ENCODE assay signal across 8 cellular contexts in genomic region chr2:136118819-136119716, GRCh38. TPM values are rescaled to one million over a fixed set of nuclear protein-coding genes. Genes with fewer than 3 reads are reported as not detected.
DNase-seq lines count a peak whose midpoint lies in the region; ATAC-seq and TF ChIP-seq lines count a peak whose summit lies in the region.

No MANE protein-coding gene starts in this region.

- intact Hi-C loops in CD8-positive, alpha-beta T cell (cut with DNase I, micrococcal nuclease) = loop anchor here (1.0 to 5.0 kb wide), 10 partner anchors 10 to 1202 kb away; partner anchors contain the start of genes CCNT2 (in 1 of the 2), DARS1 (in 1 of the 2) and RAB3GAP1 (in 1 of the 2)
- intact Hi-C loops in body of pancreas (cut with DNase I) = no loop called here
- intact Hi-C loops in lower leg skin (cut with DNase I; ENCODE audit: low total_unique reads) = no loop called here

- ATAC-seq in CD8-positive, alpha-beta T cell = peak; percentile 61
- ATAC-seq in body of pancreas (peak; percentile 22), HG03439 (IDR thresholded peaks at IDR 0.05; ENCODE audit: unreplicated experiment) (no peak), HG03378 (IDR thresholded peaks at IDR 0.05; ENCODE audit: unreplicated experiment) (no peak)

- POLR2A ChIA-PET in CD8-positive, alpha-beta T cell (lab: Charles Lee) = interaction anchor here (0.5 to 15.0 kb wide), 14 partner anchors 14 to 265 kb away, joined by 3 to 328 read pairs (median 4); partner anchors contain the start of gene MCM6

- no peaks in the 10 kb centered on the region for H3K27me3 Mint-ChIP-seq in CD8-positive, alpha-beta T cell (ENCODE audit: low read depth)

- 1 to 4% methylated on average over 43 to 52 of the region's 52 CpGs for WGBS in body of pancreas, 2 donors
- 2% methylated on average over 48 to 49 of the region's 52 CpGs for WGBS in lower leg skin, 2 donors

- H3K4me3 Mint-ChIP-seq in CD8-positive, alpha-beta T cell = peak overlapping the region; percentile 97

- no peaks in the 10 kb centered on the region for H3K9me3 ChIP-seq in CD8-positive, alpha-beta T cell (ENCODE audit: low read length)
- H3K9me3 ChIP-seq in KOPT-K1 (ENCODE audit: insufficient read depth, low read length, poor library complexity, severe bottlenecking) (no peaks in the 10 kb centered on the region), body of pancreas (no peaks in the 10 kb centered on the region)

- peaks cover 16% of the 10 kb centered on the region for H3K36me3 ChIP-seq in CD8-positive, alpha-beta T cell (ENCODE audit: insufficient read depth, low read length)
- H3K36me3 ChIP-seq in KOPT-K1 (ENCODE audit: insufficient read depth, low read length) (peaks cover 26% of the 10 kb centered on the region), body of pancreas (replicated peaks in 1 of 2; ENCODE audit: insufficient read depth in 1 of 2, low read depth in 2 of 2) (no peaks in the 10 kb centered on the region)

- peaks cover 43% of the 10 kb centered on the region for H3K36me3 Mint-ChIP-seq in CD8-positive, alpha-beta T cell

- CTCF ChIA-PET in CD8-positive, alpha-beta T cell (lab: Charles Lee) = interaction anchor here (0.9 to 2.3 kb wide), 8 partner anchors 9 to 263 kb away, joined by 3 to 8 read pairs (median 4); no protein-coding TSS in a partner anchor

- H3K9me3 Mint-ChIP-seq in CD8-positive, alpha-beta T cell = no peaks in the 10 kb centered on the region

- peaks cover 61% of the 10 kb centered on the region for H3K4me1 ChIP-seq in CD8-positive, alpha-beta T cell (ENCODE audit: insufficient read depth, low read length)
- peaks cover 31% of the 10 kb centered on the region for H3K4me1 ChIP-seq in body of pancreas

- DNase-seq in CD8-positive, alpha-beta T cell = peak; percentile 84 to 95 (median 91)
- peak; percentile 82 for DNase-seq in T-helper 22 cell (ENCODE audit: low read depth)
- DNase-seq in body of pancreas = peak in 2 of 4 donors; percentile 46 to 76
- DNase-seq in lower leg skin (ENCODE audit: low spot score in 2 of 2) = peak in 1 of 2 donors; percentile 91
- peak in 2 of 3 experiments; percentile 46 to 75 for DNase-seq in stimulated activated CD4-positive, alpha-beta T cell treated with anti-CD3 and anti-CD28 coated beads, TNF-alpha, amount 100 ng/mL, for 24 hours (ENCODE audit: low read depth in 3 of 3)

- peak overlapping the region; percentile 83 for H3K4me3 ChIP-seq in CD8-positive, alpha-beta T cell (ENCODE audit: low read depth, low read length)
- peak overlapping the region in 1 of 2 donors; percentile 11 for H3K4me3 ChIP-seq in body of pancreas
- peak overlapping the region; percentile 7 for H3K4me3 ChIP-seq in lower leg skin (ENCODE audit: low read depth, poor library complexity, severe bottlenecking)

- peak overlapping the region; percentile 100 for H3K27ac ChIP-seq in CD8-positive, alpha-beta T cell (ENCODE audit: low read depth, low read length)
- H3K27ac ChIP-seq in KOPT-K1 (ENCODE audit: low read depth, low read length, poor library complexity, severe bottlenecking) (peak overlapping the region; percentile 99), body of pancreas (peak overlapping the region in 1 of 4 donors; percentile 58)

- TF ChIP-seq POLR2A in body of pancreas (IDR thresholded peaks at IDR 0.05) = peak in 2 of 3 donors; percentile 22 to 38
- no peak for TF ChIP-seq POLR2A in lower leg skin (IDR thresholded peaks at IDR 0.05)

- no peaks in the 10 kb centered on the region for H3K27me3 ChIP-seq in CD8-positive, alpha-beta T cell (ENCODE audit: insufficient read depth, low read length)
- peaks cover 0 to 6% of the 10 kb centered on the region in 2 donors for H3K27me3 ChIP-seq in body of pancreas

- no peak for TF ChIP-seq CTCF in CD8-positive, alpha-beta T cell (IDR thresholded peaks at IDR 0.05)
- TF ChIP-seq CTCF in body of pancreas (IDR thresholded peaks at IDR 0.05) (no peak), lower leg skin (IDR thresholded peaks at IDR 0.05) (no peak)

- H3K27ac Mint-ChIP-seq in CD8-positive, alpha-beta T cell = peak overlapping the region; percentile 100

- peaks cover 63% of the 10 kb centered on the region for H3K4me1 Mint-ChIP-seq in CD8-positive, alpha-beta T cell (ENCODE audit: low read depth)

RNA-seq across cellular contexts. Expression of gene CXCR4, which starts 1.1 kb away (rescaled TPM):
- 1,000 to 10,000 TPM; 2,159 to 2,188 TPM for total RNA-seq in CD8-positive, alpha-beta T cell
- total RNA-seq in body of pancreas (10 to 100 TPM in 1 of 2 donors, under 1 TPM in 1; 0.33 to 10.6 TPM), lower leg skin (1 to 10 TPM; 3.9 to 10.0 (median 8.3) TPM)

Comparison
In these comparisons a context has a peak if more than half of its experiments do, and no peak if none do; other contexts are left out.
1. ATAC-seq: peak in CD8-positive, alpha-beta T cell (single experiment) and body of pancreas (single experiment); none in HG03439 (single experiment) and HG03378 (single experiment).
2. POLR2A ChIP-seq: peak in body of pancreas (2 of 3); none in lower leg skin (0 of 2).
3. RNA of gene CXCR4, which starts 1.1 kb away (total RNA-seq): 2,159 to 2,188 TPM in CD8-positive, alpha-beta T cell; 0.33 to 10.6 TPM in body of pancreas and 3.9 to 10.0 TPM in lower leg skin; every median in the first group is over 100 times any median in the second.
4. intact Hi-C loops: an anchor here in CD8-positive, alpha-beta T cell (1.0 to 5.0 kb wide); none called in body of pancreas and lower leg skin.